ENCODE assay signal across 8 cellular contexts in the genomic region with DNA sequence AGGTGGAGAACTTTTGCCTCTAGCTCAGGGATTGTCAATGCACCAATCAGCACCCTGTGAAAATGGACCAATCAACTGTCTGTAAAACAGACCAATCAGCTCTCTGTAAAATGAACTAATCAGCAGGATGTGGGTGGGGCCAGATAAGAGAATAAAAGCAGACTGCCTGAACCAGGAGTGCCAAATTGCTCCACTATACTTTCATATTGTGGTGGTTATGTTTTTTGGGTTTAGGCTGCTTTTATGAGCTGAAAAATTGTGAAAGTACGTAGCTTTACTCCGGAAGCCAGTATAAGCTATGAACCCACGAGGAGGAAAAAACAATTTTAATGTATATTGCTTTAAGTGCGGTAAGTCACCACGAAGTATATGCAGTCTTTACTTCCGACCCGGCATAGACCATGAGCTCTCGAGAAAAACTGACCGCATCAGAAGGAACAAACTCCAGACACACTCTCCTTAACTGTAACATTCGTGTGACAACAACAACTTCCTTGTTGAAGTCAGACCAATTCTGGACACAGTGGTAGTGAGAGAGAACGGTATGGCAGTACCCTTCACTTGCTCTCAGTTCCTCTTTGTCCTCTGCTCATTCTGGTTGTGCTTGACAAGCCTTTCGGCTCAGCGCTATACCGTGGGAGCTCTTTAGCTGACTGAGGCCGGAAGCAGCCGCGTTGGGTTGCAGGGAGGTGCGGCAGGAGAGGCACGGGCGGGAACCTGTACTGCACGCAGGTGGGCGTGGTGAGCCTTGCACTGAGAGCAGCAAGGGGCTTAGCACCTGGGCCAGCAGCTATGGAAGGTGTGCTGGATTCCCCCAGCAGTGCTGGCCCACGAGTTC.
DNase-seq lines count a peak whose midpoint lies in the region; ATAC-seq, FAIRE-seq and TF ChIP-seq lines count a peak whose summit lies in the region.

No MANE protein-coding gene starts in this region.

- H3K36me3 Mint-ChIP-seq in activated CD8-positive, alpha-beta T cell treated with anti-CD3 and anti-CD28 coated beads, Interleukin-2, amount 10 ng/mL, durations not matched to agents 7 days and 5 days (ENCODE audit: low read depth): peaks cover 19% of the 10 kb centered on the region

- no peak overlapping the region for H3K27ac ChIP-seq in kidney (ENCODE audit: low read depth in 2 of 2, low read length in 2 of 2)

- H3K4me3 Mint-ChIP-seq in activated CD8-positive, alpha-beta T cell treated with anti-CD3 and anti-CD28 coated beads, Interleukin-2, amount 10 ng/mL, durations not matched to agents 7 days and 5 days: peak overlapping the region; percentile 80

- H3K36me3 ChIP-seq in kidney (ENCODE audit: control insufficient read depth in 1 of 2, insufficient read depth in 2 of 2, low read length in 2 of 2): no peaks in the 10 kb centered on the region

- H3K4me1 ChIP-seq in kidney (ENCODE audit: control insufficient read depth in 1 of 2, insufficient read depth in 1 of 2, low read depth in 1 of 2, low read length in 2 of 2): no peaks in the 10 kb centered on the region

- POLR2A ChIA-PET in activated CD8-positive, alpha-beta T cell treated with anti-CD3 and anti-CD28 coated beads, Interleukin-2, amount 10 ng/mL, durations not matched to agents 7 days and 5 days (lab: Charles Lee): interaction anchor here (0.6 to 4.5 kb wide), 44 partner anchors 9 to 219 kb away, joined by 3 to 166 read pairs (median 6); partner anchors contain the start of genes CDKAL1, E2F3 and MBOAT1

- DNase-seq in Ammon's horn (ENCODE audit: low spot score): peak; percentile 75
- peak; percentile 93 for DNase-seq in activated CD8-positive, alpha-beta T cell treated with anti-CD3 and anti-CD28 coated beads, Interleukin-2, amount 10 ng/mL, durations not matched to agents 7 days and 5 days
- DNase-seq in kidney: peak; percentile 80
- peak; percentile 59 to 68 for DNase-seq in stimulated activated CD8-positive, alpha-beta memory T cell treated with anti-CD3 and anti-CD28 coated beads, Interleukin-7, amount 100 ng/mL, for 4 hours (ENCODE audit: low read depth in 2 of 2)
- DNase-seq in mesenteric fat pad (ENCODE audit: low spot score): no peak
- no peak for DNase-seq in NCI-H2029 treated with DMSO at 0.1 percent for 48 hours (lab: John Stamatoyannopoulos, UW)

- H3K27ac Mint-ChIP-seq in activated CD8-positive, alpha-beta T cell treated with anti-CD3 and anti-CD28 coated beads, Interleukin-2, amount 10 ng/mL, durations not matched to agents 7 days and 5 days: peak overlapping the region; percentile 99

- H3K27me3 Mint-ChIP-seq in activated CD8-positive, alpha-beta T cell treated with anti-CD3 and anti-CD28 coated beads, Interleukin-2, amount 10 ng/mL, durations not matched to agents 7 days and 5 days (ENCODE audit: low read depth): peaks cover 3% of the 10 kb centered on the region

- H3K4me3 ChIP-seq in kidney (ENCODE audit: low read length in 2 of 2): no peak overlapping the region

- no peaks in the 10 kb centered on the region for H3K9me3 ChIP-seq in kidney (ENCODE audit: control insufficient read depth in 1 of 2, low read length in 2 of 2)

- ATAC-seq in GM19455 (IDR thresholded peaks at IDR 0.05; ENCODE audit: unreplicated experiment) (peak; percentile 99), HG03558 (IDR thresholded peaks at IDR 0.05; ENCODE audit: extremely low read depth, unreplicated experiment) (peak; percentile 97)
- peak; percentile 92 for ATAC-seq in activated CD8-positive, alpha-beta T cell treated with anti-CD3 and anti-CD28 coated beads, Interleukin-2, amount 10 ng/mL, durations not matched to agents 7 days and 5 days

- no peak for TF ChIP-seq CTCF in kidney (IDR thresholded peaks at IDR 0.05; ENCODE audit: borderline replicate concordance, extremely low read depth, insufficient read depth)

- peaks cover 14% of the 10 kb centered on the region for H3K9me3 Mint-ChIP-seq in activated CD8-positive, alpha-beta T cell treated with anti-CD3 and anti-CD28 coated beads, Interleukin-2, amount 10 ng/mL, durations not matched to agents 7 days and 5 days (ENCODE audit: insufficient read depth)

- CTCF ChIA-PET in activated CD8-positive, alpha-beta T cell treated with anti-CD3 and anti-CD28 coated beads, Interleukin-2, amount 10 ng/mL, durations not matched to agents 7 days and 5 days (lab: Charles Lee): interaction anchor here (0.9 to 3.6 kb wide), 12 partner anchors 12 to 208 kb away, joined by 3 to 43 read pairs (median 6); no protein-coding TSS in a partner anchor

- intact Hi-C loops in kidney (cut with DNase I): no loop called here

- no peak for FAIRE-seq in kidney (lab: Jason Lieb, UNC)

- peaks cover 30% of the 10 kb centered on the region for H3K4me1 Mint-ChIP-seq in activated CD8-positive, alpha-beta T cell treated with anti-CD3 and anti-CD28 coated beads, Interleukin-2, amount 10 ng/mL, durations not matched to agents 7 days and 5 days (ENCODE audit: low read depth)

- no peak overlapping the region for H3K9ac ChIP-seq in kidney (ENCODE audit: low read length in 2 of 2)

Comparison
In these comparisons a context has a peak if more than half of its experiments do, and no peak if none do; other contexts are left out.
1. DNase-seq: peak in Ammon's horn (single experiment), activated CD8-positive, alpha-beta T cell treated with anti-CD3 and anti-CD28 coated beads, Interleukin-2, amount 10 ng/mL, durations not matched to agents 7 days and 5 days (single experiment), kidney (single experiment) and stimulated activated CD8-positive, alpha-beta memory T cell treated with anti-CD3 and anti-CD28 coated beads, Interleukin-7, amount 100 ng/mL, for 4 hours (2 of 2); none in mesenteric fat pad (single experiment) and NCI-H2029 treated with DMSO at 0.1 percent for 48 hours (single experiment).
2. Peak in every context shown above with its lines, with median percentiles within 50 percentile points of each other: ATAC-seq.